ENCODE assay signal across 8 cellular contexts in genomic region chr6:131136021-131136847, GRCh38. TPM values are rescaled to one million over a fixed set of nuclear protein-coding genes. Genes with fewer than 3 reads are reported as not detected.
DNase-seq lines count a peak whose midpoint lies in the region; ATAC-seq and TF ChIP-seq lines count a peak whose summit lies in the region.

No MANE protein-coding gene starts in this region.

- H3K4me1 ChIP-seq in right atrium auricular region = peaks cover 0 to 16% of the 10 kb centered on the region in 2 donors

- peak overlapping the region; percentile 55 for H3K4me3 ChIP-seq in GM12864 (ENCODE audit: low read depth, low read length)
- H3K4me3 ChIP-seq in HL-60 (replicated peaks; ENCODE audit: insufficient read depth, low read length) = peak overlapping the region; percentile 46
- peak overlapping the region; percentile 59 to 80 for H3K4me3 ChIP-seq in right atrium auricular region

- ATAC-seq in GM19035 (IDR thresholded peaks at IDR 0.05; ENCODE audit: unreplicated experiment) = no peak
- ATAC-seq in GM18867 (IDR thresholded peaks at IDR 0.05; ENCODE audit: unreplicated experiment) = no peak

- H3K27me3 ChIP-seq in HL-60 (ENCODE audit: insufficient read depth, poor library complexity, severe bottlenecking) = peaks cover 35% of the 10 kb centered on the region
- H3K27me3 ChIP-seq in right atrium auricular region = no peaks in the 10 kb centered on the region

- no peak overlapping the region for H3K27ac ChIP-seq in HL-60 (replicated peaks)
- H3K27ac ChIP-seq in adipose tissue (ENCODE audit: low read depth, low read length) = peak overlapping the region; percentile 87
- peak overlapping the region; percentile 90 to 91 for H3K27ac ChIP-seq in right atrium auricular region

- H3K36me3 ChIP-seq in right atrium auricular region = no peaks in the 10 kb centered on the region

- DNase-seq in GM12864 (ENCODE audit: low read depth) = no peak
- DNase-seq in HL-60 (ENCODE audit: low read depth in 1 of 2, low spot score in 1 of 2) = no peak
- no peak for DNase-seq in right atrium auricular region (ENCODE audit: low spot score)
- DNase-seq in renal cortical epithelial cell (ENCODE audit: low read depth) = peak; percentile 18
- no peak for DNase-seq in OCI-M2 (lab: John Stamatoyannopoulos, UW; ENCODE audit: unreplicated experiment)

- TF ChIP-seq CTCF in GM12864 (IDR thresholded peaks at IDR 0.05; ENCODE audit: low read depth, low read length, missing control alignments) = no peak
- no peak for TF ChIP-seq CTCF in HL-60 (IDR thresholded peaks at IDR 0.05; ENCODE audit: insufficient read depth, low read length)
- TF ChIP-seq CTCF in right atrium auricular region (IDR thresholded peaks at IDR 0.05) = no peak

- WGBS in adipose tissue, 3 donors = 7 to 13% (median 10%) methylated on average over 19 of the region's 19 CpGs

- H3K9me3 ChIP-seq in right atrium auricular region = no peaks in the 10 kb centered on the region

RNA-seq across cellular contexts. Expression of gene AKAP7, which starts 1.0 kb away (rescaled TPM):
- polyA plus RNA-seq in adipose tissue = 10 to 100 TPM in 1 of 3 donors, 1 to 10 TPM in 2; 5.7 to 10.1 (median 7.6) TPM
- total RNA-seq in right atrium auricular region = 10 to 100 TPM; 10.2 to 11.6 TPM
- total RNA-seq in renal cortical epithelial cell = 6.9 and 20.4 TPM in 2 replicates
